Comparison of ENCODE assay signal across 15 cellular contexts in genomic region chrX:123993326-123993725, GRCh38. TPM values are rescaled to one million over a fixed set of nuclear protein-coding genes. Genes with fewer than 3 reads are reported as not detected.
DNase-seq lines count a peak whose midpoint lies in the region; TF ChIP-seq lines count a peak whose summit lies in the region.
"Had no signal": no experiment of that assay in that cellular context is flagged by ENCODE, and none has a peak within 500 bp of the region (broad histone marks: within the 10 kb centered on the region; RNA-seq: fewer than 3 reads in every experiment).

No MANE protein-coding gene starts in this region.

- H3K9me3 Mint-ChIP-seq in MCF 10A (ENCODE audit: unreplicated experiment): no peaks in the 10 kb centered on the region

- no peak overlapping the region for H3K27ac Mint-ChIP-seq in MCF 10A (ENCODE audit: low read depth, unreplicated experiment)

- TF ChIP-seq CTCF in MCF 10A (IDR thresholded peaks at IDR 0.05; ENCODE audit: unreplicated experiment) (no peak), breast epithelium (IDR thresholded peaks at IDR 0.05) (no peak), GM20000 (IDR thresholded peaks at IDR 0.05; ENCODE audit: extremely low read depth, missing control alignments) (no peak)

- no peaks in the 10 kb centered on the region for H3K9me3 ChIP-seq in breast epithelium
- peaks cover 3% of the 10 kb centered on the region for H3K9me3 ChIP-seq in adipocyte (ENCODE audit: control insufficient read depth, low read length)
- H3K9me3 ChIP-seq: upper lobe of left lung had no signal

- no peaks in the 10 kb centered on the region for H3K27me3 ChIP-seq in breast epithelium
- H3K27me3 ChIP-seq in adipocyte (replicated peaks; ENCODE audit: control insufficient read depth, insufficient read depth, low read length): no peaks in the 10 kb centered on the region
- H3K27me3 ChIP-seq: upper lobe of left lung had no signal

- DNase-seq in MCF 10A (ENCODE audit: unreplicated experiment): peak; percentile 30
- no peak for DNase-seq in breast epithelium (ENCODE audit: low spot score in 2 of 2)
- DNase-seq in adipocyte (ENCODE audit: low read depth): peak; percentile 36
- DNase-seq in glomerular endothelial cell (ENCODE audit: extremely low read depth, low read depth, low spot score): peak; percentile 57
- no peak for DNase-seq in NCI-H146 (lab: John Stamatoyannopoulos, UW)
- no peak for DNase-seq in GM20000 (ENCODE audit: low spot score)
- no peak for DNase-seq in stimulated activated naive CD4-positive, alpha-beta T cell (lab: John Stamatoyannopoulos, UW)
- no peak for DNase-seq in iPS-NIHi11 (ENCODE audit: low spot score)
- DNase-seq: activated CD8-positive, alpha-beta memory T cell treated with anti-CD3 and anti-CD28 coated beads, Interleukin-2, amount 50 U/mL, for 4 hours; DND-41; effector memory CD4-positive, alpha-beta T cell; MM.1S; small intestine; upper lobe of left lung; WERI-Rb-1 had no signal

- POLR2A ChIA-PET in MCF 10A (lab: Yijun Ruan, JAX): interaction anchor here (1.1 kb wide), 1 partner anchor 15 kb away, joined by 3 read pairs; no protein-coding TSS in a partner anchor

- BruUV-seq in MCF 10A (replicated peaks; lab: Mats Ljungman, UMichigan): no TSS peak

- no peaks in the 10 kb centered on the region for H3K36me3 Mint-ChIP-seq in MCF 10A (ENCODE audit: insufficient read depth, unreplicated experiment)

- no peak for TF ChIP-seq POLR2A in breast epithelium (IDR thresholded peaks at IDR 0.05)

- no peaks in the 10 kb centered on the region for H3K4me1 Mint-ChIP-seq in MCF 10A (ENCODE audit: insufficient read depth, unreplicated experiment)

- CTCF ChIA-PET in MCF 10A (lab: Yijun Ruan, JAX): interaction anchor here (0.6 to 1.2 kb wide), 4 partner anchors 17 to 33 kb away, joined by 3 read pairs; no protein-coding TSS in a partner anchor

- no peak overlapping the region for H3K4me3 ChIP-seq in breast epithelium
- H3K4me3 ChIP-seq in adipocyte (ENCODE audit: low read length): no peak overlapping the region
- H3K4me3 ChIP-seq: upper lobe of left lung had no signal

- no peaks in the 10 kb centered on the region for H3K4me1 ChIP-seq in breast epithelium
- H3K4me1 ChIP-seq in adipocyte (ENCODE audit: control insufficient read depth, insufficient read depth, low read length): peaks cover 16% of the 10 kb centered on the region

- H3K27me3 Mint-ChIP-seq in MCF 10A (ENCODE audit: insufficient read depth, unreplicated experiment): no peaks in the 10 kb centered on the region

- H3K9ac ChIP-seq in adipocyte (ENCODE audit: low read length): no peak overlapping the region

- intact Hi-C loops in MCF 10A (cut with micrococcal nuclease): no loop called here
- intact Hi-C loops in breast epithelium (cut with DNase I; ENCODE audit: low total_unique reads): loop anchor here (10.0 kb wide), 1 partner anchor 129 kb away; the partner anchor contains the start of gene XIAP

- H3K27ac ChIP-seq in breast epithelium: no peak overlapping the region
- H3K27ac ChIP-seq: upper lobe of left lung, WERI-Rb-1 had no signal

- no peak overlapping the region for H3K4me3 Mint-ChIP-seq in MCF 10A (ENCODE audit: unreplicated experiment)

- H3K36me3 ChIP-seq in breast epithelium (no peaks in the 10 kb centered on the region), adipocyte (ENCODE audit: control insufficient read depth, insufficient read depth, low read length, severe bottlenecking) (no peaks in the 10 kb centered on the region)
- H3K36me3 ChIP-seq: upper lobe of left lung, WERI-Rb-1 had no signal

RNA-seq across cellular contexts. Expression of gene STAG2, which starts 31.8 kb away (rescaled TPM):
- total RNA-seq in MCF 10A (2022) (71.5 and 80.7 TPM in 2 replicates), breast epithelium (100 to 1,000 TPM in 1 of 3 donors, 10 to 100 TPM in 2; 79.2 to 114 (median 83.2) TPM), glomerular endothelial cell (38.3 and 85.0 TPM in 2 replicates)

Comparison
In these comparisons a context has a peak if more than half of its experiments do, and no peak if none do; other contexts are left out.
1. DNase-seq: peak in MCF 10A (single experiment), adipocyte (single experiment) and glomerular endothelial cell (single experiment); none in breast epithelium (0 of 2), NCI-H146 (single experiment), GM20000 (single experiment), stimulated activated naive CD4-positive, alpha-beta T cell (0 of 6) and iPS-NIHi11 (single experiment).